18 cellular contexts compared by ENCODE assay signal in the genomic region with DNA sequence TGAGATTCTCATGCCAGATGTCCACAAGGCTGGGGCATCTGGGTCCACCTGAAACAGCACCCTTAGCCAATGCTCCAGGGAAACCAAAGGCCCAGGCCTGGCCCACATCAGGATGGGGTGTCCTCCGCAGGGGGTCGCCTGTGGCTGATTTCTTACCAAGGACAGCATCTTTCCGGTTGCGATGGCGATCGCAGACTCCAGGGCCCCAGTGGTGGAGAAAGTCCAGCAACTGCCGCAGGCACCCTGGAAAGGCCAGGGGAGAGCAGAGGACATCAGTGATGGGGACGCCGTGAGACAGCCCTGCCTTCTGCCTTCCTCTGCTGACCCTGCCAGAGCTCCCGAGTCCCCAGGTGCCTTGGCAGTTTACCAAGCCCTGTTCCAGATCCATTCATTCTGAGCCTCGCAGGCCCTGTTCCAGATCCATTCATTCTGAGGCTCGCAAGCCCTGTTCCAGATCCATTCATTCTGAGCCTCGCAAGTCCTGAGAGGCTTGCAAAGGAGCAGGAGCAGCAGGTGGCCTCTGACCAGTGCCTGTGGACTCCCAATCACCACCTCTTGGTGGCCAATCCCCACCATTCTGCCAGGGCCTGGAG. TPM values are rescaled to one million over a fixed set of nuclear protein-coding genes. Genes with fewer than 3 reads are reported as not detected.
DNase-seq lines count a peak whose midpoint lies in the region; ATAC-seq, FAIRE-seq and TF ChIP-seq lines count a peak whose summit lies in the region.
"Had no signal": no experiment of that assay in that cellular context is flagged by ENCODE, and none has a peak within 500 bp of the region (broad histone marks: within the 10 kb centered on the region; RNA-seq: fewer than 3 reads in every experiment).

No MANE protein-coding gene starts in this region.

- no peak overlapping the region for H3K9ac ChIP-seq in PC-3 (ENCODE audit: low read length)

- H3K36me3 ChIP-seq in PC-3 (ENCODE audit: low read depth, low read length) (no peaks in the 10 kb centered on the region; the same call in none of the 2 replicates), prostate gland (no peaks in the 10 kb centered on the region), gastrocnemius medialis (no peaks in the 10 kb centered on the region)

- H3K4me2 ChIP-seq in PC-3 (ENCODE audit: low read length), result no peak overlapping the region

- no peaks in the 10 kb centered on the region for H3K79me2 ChIP-seq in PC-3 (ENCODE audit: low read length)

- TF ChIP-seq POLR2A in GM12892 (IDR thresholded peaks at IDR 0.05; ENCODE audit: low read depth, low read length) (no peak), prostate gland (IDR thresholded peaks at IDR 0.05) (no peak), gastrocnemius medialis (IDR thresholded peaks at IDR 0.05) (no peak)

- no peak for ATAC-seq in PC-3
- no peak for ATAC-seq in HG03442 (IDR thresholded peaks at IDR 0.05; ENCODE audit: unreplicated experiment)
- ATAC-seq in gastrocnemius medialis, result no peak
- ATAC-seq: Right ventricle myocardium inferior had no signal

- no peaks in the 10 kb centered on the region for H3K9me2 ChIP-seq in PC-3 (replicated peaks; ENCODE audit: low read length)

- intact Hi-C loops in PC-3 (cut with micrococcal nuclease) (no loop called here), prostate gland (cut with DNase I) (no loop called here), gastrocnemius medialis (cut with DNase I; ENCODE audit: low total_unique reads) (no loop called here)

- no peaks in the 10 kb centered on the region for H3F3A ChIP-seq in PC-3 (ENCODE audit: low read length, unreplicated experiment)

- POLR2A ChIA-PET in PC-3 (lab: Charles Lee; ENCODE audit: unreplicated experiment), result no interaction called here

- peaks cover 23% of the 10 kb centered on the region for H3K4me1 ChIP-seq in PC-3 (ENCODE audit: insufficient read depth, low read length)
- H3K4me1 ChIP-seq in prostate gland (replicated peaks), result peaks cover 41% of the 10 kb centered on the region
- H3K4me1 ChIP-seq in gastrocnemius medialis, result peaks cover 12 to 17% of the 10 kb centered on the region in 2 donors
- H3K4me1 ChIP-seq: HAP-1 had no signal

- H3K27ac ChIP-seq in PC-3 (ENCODE audit: low read length) (peak overlapping the region; percentile 98; the same call in 1 of the 2 replicates), prostate gland (peak overlapping the region; percentile 82 to 83), gastrocnemius medialis (no peak overlapping the region)

- in situ Hi-C loops in gastrocnemius medialis (cut with MboI; ENCODE audit: low sequenced_read_pairs in 4 of 4), result no loop called here

- no peaks in the 10 kb centered on the region for H4K20me1 ChIP-seq in PC-3 (ENCODE audit: low read length)

- no TSS peak for BruUV-seq in PC-3 (replicated peaks; lab: Mats Ljungman, UMichigan)

- H2AFZ ChIP-seq in PC-3 (ENCODE audit: low read length), result no peak overlapping the region
- H2AFZ ChIP-seq: PC-9 had no signal

- H3K27me3 ChIP-seq in PC-3 (ENCODE audit: low read length), result no peaks in the 10 kb centered on the region
- H3K27me3 ChIP-seq in prostate gland (replicated peaks; ENCODE audit: insufficient read depth), result no peaks in the 10 kb centered on the region
- no peaks in the 10 kb centered on the region for H3K27me3 ChIP-seq in gastrocnemius medialis

- 69% methylated on average over 13 of the region's 13 CpGs for WGBS in prostate gland

- H3K9me3 ChIP-seq in PC-3 (ENCODE audit: low read length), result no peaks in the 10 kb centered on the region
- H3K9me3 ChIP-seq in prostate gland, result no peaks in the 10 kb centered on the region
- no peaks in the 10 kb centered on the region for H3K9me3 ChIP-seq in gastrocnemius medialis
- H3K9me3 ChIP-seq: HAP-1 had no signal

- DNase-seq in GM12892 (ENCODE audit: insufficient read length) (no peak), PC-3 (no peak), cerebellum (ENCODE audit: low spot score) (peak; percentile 39), prostate gland (ENCODE audit: low spot score) (no peak), SIG-M5 (lab: John Stamatoyannopoulos, UW) (no peak), gastrocnemius medialis (no peak), NCI-H748 treated with DMSO at 0.1 percent for 48 hours (lab: John Stamatoyannopoulos, UW) (no peak)
- DNase-seq: ACHN, DMS 273 treated with DMSO at 0.1 percent for 48 hours, NCI-H1436 treated with DMSO at 0.1 percent for 48 hours, NCI-H226, NCI-H526, PC-9 had no signal

- CTCF ChIA-PET in PC-3 (lab: Charles Lee), result no interaction called here

- TF ChIP-seq CTCF in PC-3 (conservative IDR thresholded peaks at IDR 0.05; ENCODE audit: low read depth, low read length), result no peak
- no peak for TF ChIP-seq CTCF in prostate gland (IDR thresholded peaks at IDR 0.05)
- TF ChIP-seq CTCF in gastrocnemius medialis (IDR thresholded peaks at IDR 0.05 in 4 of 5, conservative IDR thresholded peaks at IDR 0.05 in 1 of 5), result no peak

- peak; percentile 5 for FAIRE-seq in GM12892 (lab: Jason Lieb, UNC)
- FAIRE-seq: GM18507, HTR-8/SVneo had no signal

- no peak overlapping the region for H3K4me3 ChIP-seq in PC-3 (ENCODE audit: low read length)
- H3K4me3 ChIP-seq in prostate gland, result no peak overlapping the region
- no peak overlapping the region for H3K4me3 ChIP-seq in gastrocnemius medialis
- H3K4me3 ChIP-seq: HAP-1, PC-9 had no signal

RNA-seq across cellular contexts. Expression of a gene that starts 12.5 kb away (rescaled TPM):
- 424 TPM for polyA plus RNA-seq in GM12892 (2012; ENCODE audit: missing spikeins)
- 136 and 146 TPM in 2 replicates for total RNA-seq in PC-3 (2014; rRNA removed)
- 8.6 TPM for total RNA-seq in cerebellum
- total RNA-seq in prostate gland, result 100 to 1,000 TPM; 257 to 415 TPM
- total RNA-seq in gastrocnemius medialis, result 10 to 100 TPM; 27.4 to 42.1 (median 29.4) TPM

RNA-seq across cellular contexts. Expression of a gene that starts 59.6 kb away (rescaled TPM):
- 421 TPM for polyA plus RNA-seq in GM12892 (2012; ENCODE audit: missing spikeins)
- total RNA-seq in PC-3 (2014; rRNA removed) (210 and 216 TPM in 2 replicates), cerebellum (339 TPM), prostate gland (100 to 1,000 TPM; 151 to 304 TPM), gastrocnemius medialis (100 to 1,000 TPM; 279 to 372 (median 286) TPM)

Comparison
In these comparisons a context has a peak if more than half of its experiments do, and no peak if none do; other contexts are left out.
1. H3K27ac ChIP-seq: peak in PC-3 (single experiment) and prostate gland (2 of 2); none in gastrocnemius medialis (0 of 4).